In the genomic region with DNA sequence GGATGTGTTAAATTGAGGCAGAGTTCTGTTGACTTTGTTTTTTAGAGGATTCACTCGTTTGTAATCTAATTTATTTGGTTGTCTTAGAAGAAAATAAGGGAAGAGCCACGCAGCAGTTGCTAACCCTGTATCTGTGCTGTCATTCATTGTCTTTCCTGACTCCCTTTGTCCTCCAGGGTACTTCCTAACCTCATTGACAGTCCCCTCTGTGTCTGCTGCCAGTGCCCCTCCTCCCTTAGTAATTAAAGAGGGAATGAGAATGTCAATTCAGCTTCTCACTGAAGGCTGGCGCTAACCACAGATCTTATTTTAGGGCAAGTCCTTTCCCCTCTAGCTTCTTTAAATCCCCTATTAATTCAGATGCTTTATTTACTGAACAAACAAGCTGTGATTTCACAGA, we compare ENCODE assay signal across 19 cellular contexts.
DNase-seq lines count a peak whose midpoint lies in the region; ATAC-seq and TF ChIP-seq lines count a peak whose summit lies in the region.
"Had no signal": no experiment of that assay in that cellular context is flagged by ENCODE, and none has a peak within 500 bp of the region (broad histone marks: within the 10 kb centered on the region; RNA-seq: fewer than 3 reads in every experiment).

No MANE protein-coding gene starts in this region.

- no peaks in the 10 kb centered on the region for H3K27me3 ChIP-seq in CD4-positive, alpha-beta T cell (ENCODE audit: control insufficient read depth, insufficient read depth, low read length)

- no peak overlapping the region for H3K4me3 Mint-ChIP-seq in WTC11
- no peak overlapping the region for H3K4me3 Mint-ChIP-seq in CD4-positive, alpha-beta T cell
- no peak overlapping the region for H3K4me3 Mint-ChIP-seq in activated CD4-positive, alpha-beta memory T cell treated with anti-CD3 and anti-CD28 coated beads, Interleukin-2, amount 10 ng/mL, durations not matched to agents 7 days and 5 days

- CTCF ChIA-PET in WTC11 (lab: Charles Lee), result interaction anchor here (1.0 kb wide), 1 partner anchor 21 kb away, joined by 3 read pairs; no protein-coding TSS in a partner anchor
- CTCF ChIA-PET in CD4-positive, alpha-beta T cell (lab: Charles Lee), result no interaction called here
- CTCF ChIA-PET in activated CD4-positive, alpha-beta memory T cell treated with anti-CD3 and anti-CD28 coated beads, Interleukin-2, amount 10 ng/mL, durations not matched to agents 7 days and 5 days (lab: Charles Lee), result no interaction called here

- no peaks in the 10 kb centered on the region for H3K36me3 Mint-ChIP-seq in WTC11
- H3K36me3 Mint-ChIP-seq in CD4-positive, alpha-beta T cell (ENCODE audit: low read depth), result no peaks in the 10 kb centered on the region
- no peaks in the 10 kb centered on the region for H3K36me3 Mint-ChIP-seq in activated CD4-positive, alpha-beta memory T cell treated with anti-CD3 and anti-CD28 coated beads, Interleukin-2, amount 10 ng/mL, durations not matched to agents 7 days and 5 days (ENCODE audit: low read depth)

- peak; percentile 35 for DNase-seq in COR-L47 (lab: John Stamatoyannopoulos, UW)
- peak; percentile 55 for DNase-seq in NCI-H146 treated with DMSO at 0.1 percent for 48 hours (lab: John Stamatoyannopoulos, UW; ENCODE audit: unreplicated experiment)
- no peak for DNase-seq in WTC11 (ENCODE audit: low spot score)
- DNase-seq in left kidney (ENCODE audit: low read depth, low spot score), result peak; percentile 17
- no peak for DNase-seq in SKM-1 (lab: John Stamatoyannopoulos, UW; ENCODE audit: unreplicated experiment)
- DNase-seq in NK-92 treated with Interleukin-12 subunit alpha and Interleukin-12 subunit beta, amount 100 ng/mL, for 24 hours (lab: John Stamatoyannopoulos, UW), result no peak
- no peak for DNase-seq in CD4-positive, alpha-beta T cell
- no peak for DNase-seq in activated CD4-positive, alpha-beta memory T cell treated with anti-CD3 and anti-CD28 coated beads, Interleukin-2, amount 10 ng/mL, durations not matched to agents 7 days and 5 days
- DNase-seq: C1 segment of cervical spinal cord, GF-D8, Kasumi-1, MG63, NCI-H1048, NCI-H1436, NCI-H2081 treated with DMSO at 0.1 percent for 48 hours, NCI-H526, OCI-M1, Right ventricle myocardium superior had no signal

- intact Hi-C loops in CD4-positive, alpha-beta T cell (cut with DNase I, micrococcal nuclease), result no loop called here

- no peak overlapping the region for H3K27ac Mint-ChIP-seq in WTC11
- H3K27ac Mint-ChIP-seq in CD4-positive, alpha-beta T cell, result no peak overlapping the region
- no peak overlapping the region for H3K27ac Mint-ChIP-seq in activated CD4-positive, alpha-beta memory T cell treated with anti-CD3 and anti-CD28 coated beads, Interleukin-2, amount 10 ng/mL, durations not matched to agents 7 days and 5 days

- peak; percentile 84 for ATAC-seq in WTC11
- ATAC-seq in CD4-positive, alpha-beta T cell (ENCODE audit: poor library complexity), result no peak

- H3K9me3 Mint-ChIP-seq in WTC11, result no peaks in the 10 kb centered on the region
- no peaks in the 10 kb centered on the region for H3K9me3 Mint-ChIP-seq in CD4-positive, alpha-beta T cell
- H3K9me3 Mint-ChIP-seq in activated CD4-positive, alpha-beta memory T cell treated with anti-CD3 and anti-CD28 coated beads, Interleukin-2, amount 10 ng/mL, durations not matched to agents 7 days and 5 days, result no peaks in the 10 kb centered on the region

- H3K27ac ChIP-seq in CD4-positive, alpha-beta T cell (ENCODE audit: low read depth, low read length), result no peak overlapping the region
- H3K27ac ChIP-seq: A549 had no signal

- POLR2A ChIA-PET in WTC11 (lab: Charles Lee), result interaction anchor here (0.6 kb wide), 1 partner anchor 22 kb away, joined by 3 read pairs; no protein-coding TSS in a partner anchor
- POLR2A ChIA-PET in CD4-positive, alpha-beta T cell (lab: Charles Lee), result no interaction called here
- POLR2A ChIA-PET in activated CD4-positive, alpha-beta memory T cell treated with anti-CD3 and anti-CD28 coated beads, Interleukin-2, amount 10 ng/mL, durations not matched to agents 7 days and 5 days (lab: Charles Lee), result no interaction called here

- peaks cover 17% of the 10 kb centered on the region for H3K4me1 Mint-ChIP-seq in WTC11
- H3K4me1 Mint-ChIP-seq in CD4-positive, alpha-beta T cell (ENCODE audit: low read depth), result no peaks in the 10 kb centered on the region
- H3K4me1 Mint-ChIP-seq in activated CD4-positive, alpha-beta memory T cell treated with anti-CD3 and anti-CD28 coated beads, Interleukin-2, amount 10 ng/mL, durations not matched to agents 7 days and 5 days, result no peaks in the 10 kb centered on the region

- H3K9me3 ChIP-seq in CD4-positive, alpha-beta T cell (ENCODE audit: control insufficient read depth, low read length), result no peaks in the 10 kb centered on the region
- H3K9me3 ChIP-seq: A549, MG63 had no signal

- H3K27me3 Mint-ChIP-seq in WTC11 (ENCODE audit: low read depth), result no peaks in the 10 kb centered on the region
- peaks cover 19% of the 10 kb centered on the region for H3K27me3 Mint-ChIP-seq in CD4-positive, alpha-beta T cell
- H3K27me3 Mint-ChIP-seq in activated CD4-positive, alpha-beta memory T cell treated with anti-CD3 and anti-CD28 coated beads, Interleukin-2, amount 10 ng/mL, durations not matched to agents 7 days and 5 days, result peaks cover 17% of the 10 kb centered on the region

- no peak for TF ChIP-seq CTCF in WTC11 (IDR thresholded peaks at IDR 0.05)
- TF ChIP-seq CTCF in CD4-positive, alpha-beta T cell (IDR thresholded peaks at IDR 0.05), result no peak

TF ChIP-seq in WTC11, 78 proteins besides CTCF, POLR2A, EP300 and RAD21:
- TF ChIP-seq JUN (CRISPR knock-in tag; IDR thresholded peaks at IDR 0.05), result no peak
- TF ChIP-seq, protein P1, sequence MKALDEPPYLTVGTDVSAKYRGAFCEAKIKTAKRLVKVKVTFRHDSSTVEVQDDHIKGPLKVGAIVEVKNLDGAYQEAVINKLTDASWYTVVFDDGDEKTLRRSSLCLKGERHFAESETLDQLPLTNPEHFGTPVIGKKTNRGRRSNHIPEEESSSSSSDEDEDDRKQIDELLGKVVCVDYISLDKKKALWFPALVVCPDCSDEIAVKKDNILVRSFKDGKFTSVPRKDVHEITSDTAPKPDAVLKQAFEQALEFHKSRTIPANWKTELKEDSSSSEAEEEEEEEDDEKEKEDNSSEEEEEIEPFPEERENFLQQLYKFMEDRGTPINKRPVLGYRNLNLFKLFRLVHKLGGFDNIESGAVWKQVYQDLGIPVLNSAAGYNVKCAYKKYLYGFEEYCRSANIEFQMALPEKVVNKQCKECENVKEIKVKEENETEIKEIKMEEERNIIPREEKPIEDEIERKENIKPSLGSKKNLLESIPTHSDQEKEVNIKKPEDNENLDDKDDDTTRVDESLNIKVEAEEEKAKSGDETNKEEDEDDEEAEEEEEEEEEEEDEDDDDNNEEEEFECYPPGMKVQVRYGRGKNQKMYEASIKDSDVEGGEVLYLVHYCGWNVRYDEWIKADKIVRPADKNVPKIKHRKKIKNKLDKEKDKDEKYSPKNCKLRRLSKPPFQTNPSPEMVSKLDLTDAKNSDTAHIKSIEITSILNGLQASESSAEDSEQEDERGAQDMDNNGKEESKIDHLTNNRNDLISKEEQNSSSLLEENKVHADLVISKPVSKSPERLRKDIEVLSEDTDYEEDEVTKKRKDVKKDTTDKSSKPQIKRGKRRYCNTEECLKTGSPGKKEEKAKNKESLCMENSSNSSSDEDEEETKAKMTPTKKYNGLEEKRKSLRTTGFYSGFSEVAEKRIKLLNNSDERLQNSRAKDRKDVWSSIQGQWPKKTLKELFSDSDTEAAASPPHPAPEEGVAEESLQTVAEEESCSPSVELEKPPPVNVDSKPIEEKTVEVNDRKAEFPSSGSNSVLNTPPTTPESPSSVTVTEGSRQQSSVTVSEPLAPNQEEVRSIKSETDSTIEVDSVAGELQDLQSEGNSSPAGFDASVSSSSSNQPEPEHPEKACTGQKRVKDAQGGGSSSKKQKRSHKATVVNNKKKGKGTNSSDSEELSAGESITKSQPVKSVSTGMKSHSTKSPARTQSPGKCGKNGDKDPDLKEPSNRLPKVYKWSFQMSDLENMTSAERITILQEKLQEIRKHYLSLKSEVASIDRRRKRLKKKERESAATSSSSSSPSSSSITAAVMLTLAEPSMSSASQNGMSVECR (CRISPR knock-in tag; IDR thresholded peaks at IDR 0.05; ENCODE audit: borderline replicate concordance), result no peak

Comparison
In these comparisons a context has a peak if more than half of its experiments do, and no peak if none do; other contexts are left out.
1. DNase-seq: peak in COR-L47 (single experiment), NCI-H146 treated with DMSO at 0.1 percent for 48 hours (single experiment) and left kidney (single experiment); none in WTC11 (single experiment), SKM-1 (single experiment), NK-92 treated with Interleukin-12 subunit alpha and Interleukin-12 subunit beta, amount 100 ng/mL, for 24 hours (single experiment), CD4-positive, alpha-beta T cell (0 of 10) and activated CD4-positive, alpha-beta memory T cell treated with anti-CD3 and anti-CD28 coated beads, Interleukin-2, amount 10 ng/mL, durations not matched to agents 7 days and 5 days (single experiment).